ENCODE assay signal across 27 cellular contexts in genomic region chr2:2579814-2580213, GRCh38.
"Had no signal": no experiment of that assay in that cellular context is flagged by ENCODE, and none has a peak within 500 bp of the region (broad histone marks: within the 10 kb centered on the region; RNA-seq: fewer than 3 reads in every experiment).

No MANE protein-coding gene starts in this region.

- H3K27me3 Mint-ChIP-seq: activated CD4-positive, alpha-beta memory T cell treated with anti-CD3 and anti-CD28 coated beads, Interleukin-2, amount 10 ng/mL, durations not matched to agents 7 days and 5 days; activated CD4-positive, alpha-beta T cell treated with anti-CD3 and anti-CD28 coated beads for 36 hours; activated naive CD8-positive, alpha-beta T cell treated with anti-CD3 and anti-CD28 coated beads for 36 hours had no signal

- H3K27ac Mint-ChIP-seq: activated CD4-positive, alpha-beta memory T cell treated with anti-CD3 and anti-CD28 coated beads, Interleukin-2, amount 10 ng/mL, durations not matched to agents 7 days and 5 days; activated CD4-positive, alpha-beta T cell treated with anti-CD3 and anti-CD28 coated beads for 36 hours; activated naive CD4-positive, alpha-beta T cell treated with anti-CD3 and anti-CD28 coated beads, Interleukin-2, amount 10 ng/mL, durations not matched to agents 7 days and 5 days; activated naive CD8-positive, alpha-beta T cell treated with anti-CD3 and anti-CD28 coated beads for 36 hours; activated T-helper 2 cell treated with anti-CD3 and anti-CD28 coated beads, Interferon-gamma antibody, Interleukin-2, Interleukin-4, amounts not matched to agents 10 μg/mL and 5 μg/mL and 100 μg/mL, durations not matched to agents 14 hours and 24 hours and 36 hours; T-helper 17 cell had no signal

- H3K4me1 Mint-ChIP-seq: activated CD4-positive, alpha-beta memory T cell treated with anti-CD3 and anti-CD28 coated beads, Interleukin-2, amount 10 ng/mL, durations not matched to agents 7 days and 5 days; activated CD4-positive, alpha-beta T cell treated with anti-CD3 and anti-CD28 coated beads for 36 hours; activated naive CD4-positive, alpha-beta T cell treated with anti-CD3 and anti-CD28 coated beads, Interleukin-2, amount 10 ng/mL, durations not matched to agents 7 days and 5 days; activated naive CD8-positive, alpha-beta T cell treated with anti-CD3 and anti-CD28 coated beads for 36 hours; T-helper 17 cell had no signal

- H3K9me3 Mint-ChIP-seq: activated CD4-positive, alpha-beta memory T cell treated with anti-CD3 and anti-CD28 coated beads, Interleukin-2, amount 10 ng/mL, durations not matched to agents 7 days and 5 days; activated naive CD4-positive, alpha-beta T cell treated with anti-CD3 and anti-CD28 coated beads, Interleukin-2, amount 10 ng/mL, durations not matched to agents 7 days and 5 days; activated naive CD8-positive, alpha-beta T cell treated with anti-CD3 and anti-CD28 coated beads for 36 hours; activated T-helper 2 cell treated with anti-CD3 and anti-CD28 coated beads, Interferon-gamma antibody, Interleukin-2, Interleukin-4, amounts not matched to agents 10 μg/mL and 5 μg/mL and 100 μg/mL, durations not matched to agents 14 hours and 24 hours and 36 hours had no signal

- H3K9me3 ChIP-seq: Peyer's patch had no signal

- H3K4me3 ChIP-seq: cardiac muscle cell, Peyer's patch had no signal

- H3K4me1 ChIP-seq: Peyer's patch had no signal

- H3K27me3 ChIP-seq: brain microvascular endothelial cell, cardiac muscle cell, Peyer's patch had no signal

- DNase-seq: activated CD4-positive, alpha-beta memory T cell treated with anti-CD3 and anti-CD28 coated beads, Interleukin-2, amount 10 ng/mL, durations not matched to agents 7 days and 5 days; activated CD4-positive, alpha-beta T cell treated with anti-CD3 and anti-CD28 coated beads for 36 hours; activated CD4-positive, alpha-beta T cell treated with anti-CD3 and anti-CD28 coated beads, Interleukin-2, amount 50 U/mL, for 1 hour; activated gamma-delta T cell treated with Interleukin-2 at 50 U/mL for 16 hours; activated naive CD4-positive, alpha-beta T cell treated with anti-CD3 and anti-CD28 coated beads, Interleukin-2, amount 10 ng/mL, durations not matched to agents 7 days and 5 days; activated naive CD8-positive, alpha-beta T cell treated with anti-CD3 and anti-CD28 coated beads for 36 hours; activated T-cell treated with anti-CD3 and anti-CD28 coated beads for 4 hours; activated T-cell treated with anti-CD3 and anti-CD28 coated beads, Interleukin-2, amount 50 U/mL, for 48 hours; brain microvascular endothelial cell; IMR-90; Kasumi-1; KBM-7; NCI-H1105 treated with DMSO at 0.1 percent for 48 hours; NCI-H1436 treated with DMSO at 0.1 percent for 48 hours; NCI-H187 treated with DMSO at 0.1 percent for 48 hours; NCI-H2081 treated with DMSO at 0.1 percent for 48 hours; NCI-H2171; NCI-H226; NCI-H526; NCI-H82; SIG-M5; T-helper 17 cell; WERI-Rb-1 had no signal

- H3K27ac ChIP-seq: brain microvascular endothelial cell, cardiac muscle cell, Peyer's patch, RWPE1, WERI-Rb-1 had no signal

- H3K4me3 Mint-ChIP-seq: activated CD4-positive, alpha-beta memory T cell treated with anti-CD3 and anti-CD28 coated beads, Interleukin-2, amount 10 ng/mL, durations not matched to agents 7 days and 5 days; activated CD4-positive, alpha-beta T cell treated with anti-CD3 and anti-CD28 coated beads for 36 hours; activated naive CD4-positive, alpha-beta T cell treated with anti-CD3 and anti-CD28 coated beads, Interleukin-2, amount 10 ng/mL, durations not matched to agents 7 days and 5 days; activated naive CD8-positive, alpha-beta T cell treated with anti-CD3 and anti-CD28 coated beads for 36 hours; T-helper 17 cell had no signal

- H3K36me3 ChIP-seq: brain microvascular endothelial cell, cardiac muscle cell, Peyer's patch, WERI-Rb-1 had no signal

- ATAC-seq: activated CD4-positive, alpha-beta T cell treated with anti-CD3 and anti-CD28 coated beads for 36 hours; T-helper 17 cell had no signal

- H3K36me3 Mint-ChIP-seq: activated naive CD4-positive, alpha-beta T cell treated with anti-CD3 and anti-CD28 coated beads, Interleukin-2, amount 10 ng/mL, durations not matched to agents 7 days and 5 days; activated naive CD8-positive, alpha-beta T cell treated with anti-CD3 and anti-CD28 coated beads for 36 hours had no signal
